ENCODE assay signal across 12 cellular contexts in genomic region chr4:53763813-53764597, GRCh38.
A peak's percentile ranks its signal among the peaks of the same experiment; 100 is the strongest.
DNase-seq lines count a peak whose midpoint lies in the region; ATAC-seq and TF ChIP-seq lines count a peak whose summit lies in the region.
"Had no signal": no experiment of that assay in that cellular context is flagged by ENCODE, and none has a peak within 500 bp of the region (broad histone marks: within the 10 kb centered on the region; RNA-seq: fewer than 3 reads in every experiment).

No MANE protein-coding gene starts in this region.

- no peak overlapping the region for H2AK5ac ChIP-seq in mesenchymal stem cell (ENCODE audit: low read length, severe bottlenecking)

- H4K8ac ChIP-seq in mesenchymal stem cell (ENCODE audit: low read length) = peak overlapping the region; percentile 99

- H2AFZ ChIP-seq in mesenchymal stem cell (ENCODE audit: low read depth, low read length) = no peak overlapping the region

- H2BK120ac ChIP-seq in mesenchymal stem cell (ENCODE audit: low read depth, low read length) = peak overlapping the region; percentile 52

- H3K4me1 ChIP-seq in right cardiac atrium (ENCODE audit: control insufficient read depth, insufficient read depth, low read length) (no peaks in the 10 kb centered on the region), body of pancreas (no peaks in the 10 kb centered on the region), mesenchymal stem cell (ENCODE audit: control insufficient read depth, insufficient read depth, low read depth, low read length) (peaks cover 7% of the 10 kb centered on the region)
- H3K4me1 ChIP-seq: psoas muscle had no signal

- H3K4ac ChIP-seq in mesenchymal stem cell (ENCODE audit: low read depth in 1 of 2, low read length in 2 of 2) = peak overlapping the region; percentile 82 to 95

- H2BK12ac ChIP-seq in mesenchymal stem cell (ENCODE audit: low read length in 2 of 2) = peak overlapping the region; percentile 18 to 98

- intact Hi-C loops in right cardiac atrium (cut with DNase I) (no loop called here), cardiac septum (cut with DNase I) (no loop called here), body of pancreas (cut with DNase I) (no loop called here)

- no peak overlapping the region for H2BK15ac ChIP-seq in mesenchymal stem cell (ENCODE audit: low read depth, poor library complexity, severe bottlenecking)

- ATAC-seq in right cardiac atrium = peak; percentile 41 to 52
- ATAC-seq in body of pancreas = peak; percentile 21
- ATAC-seq: psoas muscle had no signal

- in situ Hi-C loops in KBM-7 (cut with MboI; ENCODE audit: low pct_unique_long_range_greater_than_20kb, low sequenced_read_pairs) = no loop called here

- TF ChIP-seq CTCF in body of pancreas (IDR thresholded peaks at IDR 0.05) = no peak

- DNase-seq in right cardiac atrium (peak in 2 of 3 donors; percentile 33 to 44), cardiac septum (ENCODE audit: low spot score) (no peak), body of pancreas (no peak), mesenchymal stem cell (peak; percentile 73), OCI-M1 (lab: John Stamatoyannopoulos, UW) (no peak), KBM-7 (no peak), UCSD-AML1 (lab: John Stamatoyannopoulos, UW; ENCODE audit: unreplicated experiment) (no peak), HUDEP-2 (lab: John Stamatoyannopoulos, UW; ENCODE audit: unreplicated experiment in 76 of 76) (no peak)
- DNase-seq: activated CD4-positive, CD25-positive, alpha-beta regulatory T cell treated with anti-CD3 and anti-CD28 coated beads, Interleukin-2, amount 50 U/mL, for 72 hours; activated naive CD4-positive, alpha-beta T cell treated with anti-CD3 and anti-CD28 coated beads, Interleukin-2, amount 10 ng/mL, durations not matched to agents 7 days and 5 days; NCI-H2107; psoas muscle had no signal

- no peaks in the 10 kb centered on the region for H3K79me1 ChIP-seq in mesenchymal stem cell (replicated peaks; ENCODE audit: low read length, poor library complexity, severe bottlenecking)

- TF ChIP-seq POLR2A in body of pancreas (IDR thresholded peaks at IDR 0.05) = no peak

- H3K36me3 ChIP-seq in body of pancreas (replicated peaks in 1 of 2; ENCODE audit: insufficient read depth in 1 of 2, low read depth in 2 of 2) = no peaks in the 10 kb centered on the region
- no peaks in the 10 kb centered on the region for H3K36me3 ChIP-seq in mesenchymal stem cell (ENCODE audit: control insufficient read depth in 1 of 2, insufficient read depth in 2 of 2, low read depth in 1 of 2, low read length in 2 of 2)

- peak overlapping the region in 1 of 2 experiments; percentile 79 for H3K23ac ChIP-seq in mesenchymal stem cell (ENCODE audit: low read length in 2 of 2)

- H3K27ac ChIP-seq in right cardiac atrium (ENCODE audit: low read length) (no peak overlapping the region), body of pancreas (no peak overlapping the region), mesenchymal stem cell (ENCODE audit: low read length, poor library complexity, severe bottlenecking) (peak overlapping the region; percentile 45)
- H3K27ac ChIP-seq: psoas muscle had no signal

- H3K9me3 ChIP-seq in right cardiac atrium (ENCODE audit: control insufficient read depth, low read length) (no peaks in the 10 kb centered on the region), body of pancreas (no peaks in the 10 kb centered on the region), mesenchymal stem cell (ENCODE audit: control insufficient read depth, low read length) (no peaks in the 10 kb centered on the region)

- no peak overlapping the region for H2BK5ac ChIP-seq in mesenchymal stem cell (ENCODE audit: low read depth, low read length, poor library complexity, severe bottlenecking)

- peak overlapping the region; percentile 97 for H4K91ac ChIP-seq in mesenchymal stem cell (ENCODE audit: low read length)

- peak overlapping the region; percentile 74 for H3K9ac ChIP-seq in mesenchymal stem cell (ENCODE audit: low read length)

- H3K27me3 ChIP-seq in right cardiac atrium (ENCODE audit: control insufficient read depth, insufficient read depth) (no peaks in the 10 kb centered on the region), body of pancreas (no peaks in the 10 kb centered on the region), mesenchymal stem cell (ENCODE audit: control insufficient read depth in 1 of 2, insufficient read depth in 1 of 2, low read length in 2 of 2) (no peaks in the 10 kb centered on the region)

- H3K4me2 ChIP-seq in mesenchymal stem cell (ENCODE audit: low read length, poor library complexity, severe bottlenecking) = no peak overlapping the region

- WGBS in right cardiac atrium = 48% methylated on average over 5 of the region's 5 CpGs
- 63 to 67% methylated on average over 5 of the region's 5 CpGs for WGBS in body of pancreas, 2 donors
- WGBS in mesenchymal stem cell = 39% methylated on average over 5 of the region's 5 CpGs

- peak overlapping the region in 1 of 2 experiments; percentile 86 for H3K14ac ChIP-seq in mesenchymal stem cell (ENCODE audit: low read length in 2 of 2)

- H3K18ac ChIP-seq in mesenchymal stem cell (ENCODE audit: low read depth in 1 of 2, low read length in 2 of 2) = peak overlapping the region; percentile 92 to 95

- H3K4me3 ChIP-seq in right cardiac atrium (ENCODE audit: low read length) (no peak overlapping the region), body of pancreas (no peak overlapping the region), mesenchymal stem cell (ENCODE audit: insufficient read depth in 1 of 2, low read depth in 1 of 2, low read length in 2 of 2) (peak overlapping the region in 1 of 2 experiments; percentile 29)
- H3K4me3 ChIP-seq: psoas muscle had no signal

Comparison
In these comparisons a context has a peak if more than half of its experiments do, and no peak if none do; other contexts are left out.
1. DNase-seq: peak in right cardiac atrium (2 of 3) and mesenchymal stem cell (single experiment); none in cardiac septum (single experiment), body of pancreas (0 of 4), OCI-M1 (single experiment), KBM-7 (single experiment), UCSD-AML1 (single experiment) and HUDEP-2 (0 of 76).